In genomic region chr14:35342160-35343010, GRCh38 we compare ENCODE assay signal across 1 cellular context.
TF ChIP-seq lines count a peak whose summit lies in the region.

No MANE protein-coding gene starts in this region.

TF ChIP-seq in GM23338, 12 proteins besides CTCF, POLR2A, EP300 and RAD21 (continued from another document):
- no peak for TF ChIP-seq ZNF462 (CRISPR knock-in tag; IDR thresholded peaks at IDR 0.05)
